In genomic region chr6:34891296-34891695, GRCh38 we compare ENCODE assay signal across 1 cellular context.
TF ChIP-seq lines count a peak whose summit lies in the region.

No MANE protein-coding gene starts in this region.

TF ChIP-seq in K562, 482 proteins besides CTCF, POLR2A, EP300 and RAD21:
- TF ChIP-seq ARID2 (IDR thresholded peaks at IDR 0.05) (no peak), ZNF316 (IDR thresholded peaks at IDR 0.05) (0 out of 2 replicates have a peak, but pooled peaks have one; percentile 9), GATAD2A (IDR thresholded peaks at IDR 0.05) (0 out of 2 replicates have a peak, but pooled peaks have one; percentile 40), PPARD (CRISPR knock-in tag; IDR thresholded peaks at IDR 0.05) (no peak)
